ENCODE assay signal across 20 cellular contexts in the genomic region with DNA sequence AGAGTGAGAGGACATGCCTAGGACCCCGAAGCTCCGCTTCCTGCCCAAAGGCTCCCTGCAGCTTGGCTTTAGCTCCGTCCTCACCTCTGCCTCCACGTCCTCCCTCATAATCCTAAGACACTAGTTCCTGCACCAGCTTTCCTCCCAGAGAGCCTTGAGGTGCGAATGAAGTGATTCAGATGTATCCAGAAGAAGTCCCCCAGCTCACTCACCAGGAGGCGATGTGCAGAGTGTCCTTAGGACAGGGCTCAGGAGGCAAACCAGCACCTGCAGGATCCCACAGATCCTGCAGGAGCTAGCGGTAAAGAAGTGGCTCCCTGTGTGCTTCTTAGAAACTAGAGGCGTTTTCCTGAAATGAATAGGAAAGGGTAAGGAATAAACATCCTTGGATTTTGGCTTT.
A peak's percentile ranks its signal among the peaks of the same experiment; 100 is the strongest.
DNase-seq lines count a peak whose midpoint lies in the region; ATAC-seq, FAIRE-seq and TF ChIP-seq lines count a peak whose summit lies in the region.
"Had no signal": no experiment of that assay in that cellular context is flagged by ENCODE, and none has a peak within 500 bp of the region (broad histone marks: within the 10 kb centered on the region; RNA-seq: fewer than 3 reads in every experiment).

No MANE protein-coding gene starts in this region.

- H3K4me1 ChIP-seq in IMR-90 (ENCODE audit: control insufficient read depth, insufficient read depth, low read length) = peaks cover 4% of the 10 kb centered on the region; the same call in 1 of the 2 replicates
- H3K4me1 ChIP-seq in pancreas = no peaks in the 10 kb centered on the region
- H3K4me1 ChIP-seq: tibial artery had no signal

- no peak overlapping the region for H3K14ac ChIP-seq in IMR-90 (replicated peaks; ENCODE audit: low read depth, low read length)

- H3K9me3 ChIP-seq in IMR-90 (ENCODE audit: control insufficient read depth, insufficient read depth, low read length) (no peaks in the 10 kb centered on the region), pancreas (no peaks in the 10 kb centered on the region)
- H3K9me3 ChIP-seq: tibial artery had no signal

- no peak overlapping the region for H2AK5ac ChIP-seq in IMR-90 (ENCODE audit: low read depth, low read length)

- no peak overlapping the region for H2BK120ac ChIP-seq in IMR-90 (ENCODE audit: low read depth, low read length)

- H3K36me3 ChIP-seq in IMR-90 (ENCODE audit: control insufficient read depth, insufficient read depth, low read length) (no peaks in the 10 kb centered on the region), brain microvascular endothelial cell (replicated peaks) (no peaks in the 10 kb centered on the region), pancreas (no peaks in the 10 kb centered on the region)
- H3K36me3 ChIP-seq: tibial artery had no signal

- dilution Hi-C loops in IMR-90 (cut with HindIII; ENCODE audit: low sequenced_read_pairs, unreplicated experiment) = no loop called here

- H2AK9ac ChIP-seq in IMR-90 (replicated peaks; ENCODE audit: low read depth, low read length, poor library complexity) = no peak overlapping the region

- TF ChIP-seq CTCF in GM12872 (IDR thresholded peaks at IDR 0.05; ENCODE audit: insufficient read depth, low read depth, low read length) (0 out of 3 replicates have a peak, but pooled peaks have one; percentile 13), IMR-90 (conservative IDR thresholded peaks at IDR 0.05; ENCODE audit: low read depth, low read length) (no peak; the same call in 1 of the 2 replicates), brain microvascular endothelial cell (IDR thresholded peaks at IDR 0.05; ENCODE audit: low read depth, low read length, missing control alignments) (peak; percentile 45), pancreas (IDR thresholded peaks at IDR 0.05) (no peak)

- H3K56ac ChIP-seq in IMR-90 (ENCODE audit: extremely low read depth, insufficient read depth, low read length) = no peak overlapping the region

- ATAC-seq in IMR-90 (ENCODE audit: low read depth) = no peak
- no peak for ATAC-seq in pancreas

- H3K9ac ChIP-seq in IMR-90 (ENCODE audit: low read depth, low read length) = no peak overlapping the region

- intact Hi-C loops in IMR-90 (cut with micrococcal nuclease) (no loop called here), pancreas (cut with DNase I) (no loop called here)

- no peak overlapping the region for H3K27ac ChIP-seq in IMR-90 (ENCODE audit: insufficient read depth, low read length)
- no peak overlapping the region for H3K27ac ChIP-seq in brain microvascular endothelial cell
- H3K27ac ChIP-seq in pancreas = no peak overlapping the region
- H3K27ac ChIP-seq: C4-2B, tibial artery had no signal

- no peak overlapping the region for H3K4ac ChIP-seq in IMR-90 (ENCODE audit: low read depth, low read length)

- no peak overlapping the region for H4K91ac ChIP-seq in IMR-90 (ENCODE audit: insufficient read depth, low read depth, low read length)

- peaks cover 5% of the 10 kb centered on the region; the same call in 1 of the 2 replicates for H3K9me1 ChIP-seq in IMR-90 (ENCODE audit: insufficient read depth, low read length)

- POLR2A ChIA-PET in IMR-90 (lab: Charles Lee; ENCODE audit: unreplicated experiment) = no interaction called here

- 92% methylated on average over 2 of the region's 8 CpGs; no CpG with 5 or more reads in 1 of the 2 experiments for WGBS in IMR-90 (ENCODE audit: extremely low coverage in 2 of 2, insufficient read length in 1 of 2), 2 experiments
- WGBS in pancreas, 2 donors = 55 to 62% methylated on average over 8 of the region's 8 CpGs

- no peak for TF ChIP-seq POLR2A in IMR-90 (IDR thresholded peaks at IDR 0.05; ENCODE audit: low read depth, low read length)

- no peak overlapping the region for H2BK20ac ChIP-seq in IMR-90 (ENCODE audit: low read depth, low read length)

- no peak overlapping the region for H2BK15ac ChIP-seq in IMR-90 (ENCODE audit: low read depth, low read length)

- no peak overlapping the region for H3K23ac ChIP-seq in IMR-90 (ENCODE audit: low read depth, low read length)

- no peak overlapping the region for H3K4me2 ChIP-seq in IMR-90 (ENCODE audit: low read depth, low read length)

- in situ Hi-C loops in IMR-90 (cut with MboI; ENCODE audit: low sequenced_read_pairs) (no loop called here), brain microvascular endothelial cell (cut with HindIII; ENCODE audit: low pct_ligation_motif_present, low sequenced_read_pairs) (no loop called here)

- no peaks in the 10 kb centered on the region for H3K79me1 ChIP-seq in IMR-90 (ENCODE audit: low read depth in 1 of 2, low read length in 2 of 2)

- H3K4me3 ChIP-seq in IMR-90 (ENCODE audit: insufficient read depth, low read depth, low read length) (no peak overlapping the region), brain microvascular endothelial cell (ENCODE audit: low read depth, low read length) (no peak overlapping the region), pancreas (no peak overlapping the region)
- H3K4me3 ChIP-seq: tibial artery had no signal

- CTCF ChIA-PET in IMR-90 (lab: Yijun Ruan, JAX) = no interaction called here

- no peak overlapping the region for H3K18ac ChIP-seq in IMR-90 (ENCODE audit: low read depth, low read length)

- H4K8ac ChIP-seq in IMR-90 (ENCODE audit: low read depth in 2 of 2, low read length in 2 of 2) = no peak overlapping the region

- BruUV-seq in IMR-90 (replicated peaks; lab: Mats Ljungman, UMichigan) = no TSS peak

- peak; percentile 8 for DNase-seq in IMR-90
- no peak for DNase-seq in brain microvascular endothelial cell
- DNase-seq in iPS-NIHi11 (ENCODE audit: low spot score) = peak; percentile 33
- DNase-seq in AG20443 (ENCODE audit: low spot score) = no peak
- no peak for DNase-seq in GM19240 (ENCODE audit: insufficient read length, low spot score)
- DNase-seq in pancreas = no peak
- no peak for DNase-seq in stimulated activated CD4-positive, alpha-beta T cell treated with anti-CD3 and anti-CD28 coated beads, Interleukin-4, amount 100 ng/mL, for 1 hour
- DNase-seq: activated CD4-positive, alpha-beta T cell treated with anti-CD3 and anti-CD28 coated beads, Interleukin-2, amount 10 ng/mL, durations not matched to agents 7 days and 5 days; activated T-cell treated with anti-CD3 and anti-CD28 coated beads, Interleukin-2, amount 50 U/mL, for 48 hours; GOT3; head of caudate nucleus; MV-4-11; NCI-H2081 treated with DMSO at 0.1 percent for 48 hours; NK-92 treated with Interleukin-12 subunit alpha and Interleukin-12 subunit beta, amount 100 ng/mL, for 24 hours; Right ventricle myocardium superior; stimulated activated CD4-positive, alpha-beta T cell treated with anti-CD3 and anti-CD28 coated beads, Interleukin-4, amount 100 ng/mL, for 4 hours; T1000 had no signal

- H3K27me3 ChIP-seq in IMR-90 (ENCODE audit: control insufficient read depth, insufficient read depth, low read length) (no peaks in the 10 kb centered on the region), brain microvascular endothelial cell (replicated peaks) (no peaks in the 10 kb centered on the region), pancreas (no peaks in the 10 kb centered on the region)

- H2BK5ac ChIP-seq in IMR-90 (ENCODE audit: low read depth, low read length, poor library complexity, severe bottlenecking) = no peak overlapping the region

- FAIRE-seq in pancreas (lab: Jason Lieb, UNC) = no peak

- H4K5ac ChIP-seq in IMR-90 (ENCODE audit: low read depth, low read length) = no peak overlapping the region

- H4K20me1 ChIP-seq in IMR-90 (ENCODE audit: insufficient read depth, low read length) = no peaks in the 10 kb centered on the region

- no peak; the same call in 1 of the 2 replicates for TF ChIP-seq RAD21 in IMR-90 (IDR thresholded peaks at IDR 0.05; ENCODE audit: low read length)

- H2AFZ ChIP-seq in IMR-90 (replicated peaks; ENCODE audit: low read length, poor library complexity) = no peak overlapping the region

TF ChIP-seq in IMR-90, 13 proteins besides CTCF, POLR2A, EP300 and RAD21:
- TF ChIP-seq, protein P1, sequence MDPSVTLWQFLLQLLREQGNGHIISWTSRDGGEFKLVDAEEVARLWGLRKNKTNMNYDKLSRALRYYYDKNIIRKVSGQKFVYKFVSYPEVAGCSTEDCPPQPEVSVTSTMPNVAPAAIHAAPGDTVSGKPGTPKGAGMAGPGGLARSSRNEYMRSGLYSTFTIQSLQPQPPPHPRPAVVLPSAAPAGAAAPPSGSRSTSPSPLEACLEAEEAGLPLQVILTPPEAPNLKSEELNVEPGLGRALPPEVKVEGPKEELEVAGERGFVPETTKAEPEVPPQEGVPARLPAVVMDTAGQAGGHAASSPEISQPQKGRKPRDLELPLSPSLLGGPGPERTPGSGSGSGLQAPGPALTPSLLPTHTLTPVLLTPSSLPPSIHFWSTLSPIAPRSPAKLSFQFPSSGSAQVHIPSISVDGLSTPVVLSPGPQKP (IDR thresholded peaks at IDR 0.05; ENCODE audit: borderline replicate concordance, low read depth, low read length) = no peak
- TF ChIP-seq NFE2L2 (IDR thresholded peaks at IDR 0.05; ENCODE audit: low read depth, low read length) (no peak), SMC3 (IDR thresholded peaks at IDR 0.05; ENCODE audit: low read depth, low read length) (no peak), CEBPB (IDR thresholded peaks at IDR 0.05; ENCODE audit: low read depth, low read length) (no peak), MXI1 (IDR thresholded peaks at IDR 0.05; ENCODE audit: borderline replicate concordance, low read depth, low read length) (no peak), RFX5 (IDR thresholded peaks at IDR 0.05; ENCODE audit: low read depth, low read length) (no peak), RCOR1 (IDR thresholded peaks at IDR 0.05; ENCODE audit: insufficient replicate concordance, low read length) (no peak), BHLHE40 (IDR thresholded peaks at IDR 0.05; ENCODE audit: low read depth, low read length) (no peak), MAZ (IDR thresholded peaks at IDR 0.05; ENCODE audit: borderline replicate concordance, low read depth, low read length) (no peak), MAFK (IDR thresholded peaks at IDR 0.05; ENCODE audit: low read depth, low read length) (no peak), FOS (IDR thresholded peaks at IDR 0.05; ENCODE audit: low read depth, low read length) (no peak), CHD1 (IDR thresholded peaks at IDR 0.05; ENCODE audit: low read depth, low read length) (no peak)

Comparison
In these comparisons a context has a peak if more than half of its experiments do, and no peak if none do; other contexts are left out.
1. CTCF ChIP-seq: peak in GM12872 (single experiment) and brain microvascular endothelial cell (single experiment); none in IMR-90 (single experiment) and pancreas (0 of 4).
2. DNase-seq: peak in IMR-90 (single experiment) and iPS-NIHi11 (single experiment); none in brain microvascular endothelial cell (single experiment), AG20443 (single experiment), GM19240 (single experiment), pancreas (0 of 6) and stimulated activated CD4-positive, alpha-beta T cell treated with anti-CD3 and anti-CD28 coated beads, Interleukin-4, amount 100 ng/mL, for 1 hour (single experiment).